19 cellular contexts compared by ENCODE assay signal in the genomic region with DNA sequence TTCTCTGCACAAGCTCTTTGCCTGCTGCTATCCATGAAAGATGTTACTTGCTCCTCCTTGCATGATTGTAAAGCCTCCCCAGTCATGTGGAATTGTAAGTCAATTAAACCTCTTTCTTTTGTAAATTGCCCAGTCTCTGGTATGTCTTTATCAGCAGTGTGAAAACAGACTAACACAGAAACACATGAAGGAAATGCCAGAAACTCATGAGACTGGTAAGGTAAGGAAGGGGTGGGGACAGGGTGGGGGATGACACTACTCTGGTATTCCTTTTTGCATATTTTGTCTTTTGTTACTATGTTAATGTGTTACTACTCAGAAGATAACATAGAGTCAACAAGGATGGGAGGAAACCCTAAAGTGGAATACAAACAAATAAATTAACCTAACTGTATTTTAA.
DNase-seq lines count a peak whose midpoint lies in the region; ATAC-seq, FAIRE-seq and TF ChIP-seq lines count a peak whose summit lies in the region.
"Had no signal": no experiment of that assay in that cellular context is flagged by ENCODE, and none has a peak within 500 bp of the region (broad histone marks: within the 10 kb centered on the region; RNA-seq: fewer than 3 reads in every experiment).

No MANE protein-coding gene starts in this region.

- no peak for TF ChIP-seq CTCF in H9 (conservative IDR thresholded peaks at IDR 0.05)
- no peak for TF ChIP-seq CTCF in WTC11 (IDR thresholded peaks at IDR 0.05)

- H2BK12ac ChIP-seq in H9 (ENCODE audit: insufficient read length, low read depth, low read length) = no peak overlapping the region

- H2AFZ ChIP-seq in H9 (ENCODE audit: low read length) = no peak overlapping the region

- H3K36me3 ChIP-seq in iPS DF 6.9 (ENCODE audit: control insufficient read depth, insufficient read depth, low read length) = no peaks in the 10 kb centered on the region

- H3T11ph ChIP-seq in H9 (ENCODE audit: low read length) = no peak overlapping the region

- H3K56ac ChIP-seq in H9 (ENCODE audit: insufficient read length, low read depth, low read length) = no peak overlapping the region

- no peak overlapping the region for H3K4me3 Mint-ChIP-seq in H9
- no peak overlapping the region for H3K4me3 Mint-ChIP-seq in WTC11
- H3K4me3 Mint-ChIP-seq: B cell; CD8-positive, alpha-beta T cell had no signal

- no peak overlapping the region for H2BK20ac ChIP-seq in H9 (ENCODE audit: low read depth, low read length, poor library complexity, severe bottlenecking)

- H3K4ac ChIP-seq in H9 (ENCODE audit: low read depth, low read length) = no peak overlapping the region

- no peak overlapping the region for H3K4me2 ChIP-seq in H9 (ENCODE audit: insufficient read depth, insufficient read length, low read length)
- H3K4me2 ChIP-seq: BLaER1 treated with 17β-estradiol and CSF1 and Interleukin-3, amounts not matched to agents 10 nM and 100 nM had no signal

- H4K5ac ChIP-seq in H9 (ENCODE audit: insufficient read length, low read depth, low read length) = no peak overlapping the region

- TF ChIP-seq POLR2A in GM12892 (IDR thresholded peaks at IDR 0.05; ENCODE audit: low read depth, low read length) = no peak

- CTCF ChIA-PET in WTC11 (lab: Charles Lee) = interaction anchor here (0.6 kb wide), 1 partner anchor 58 kb away, joined by 3 read pairs; no protein-coding TSS in a partner anchor

- H4K20me1 ChIP-seq in H9 (ENCODE audit: control insufficient read depth, insufficient read depth, insufficient read length) = no peaks in the 10 kb centered on the region
- H4K20me1 ChIP-seq: BLaER1 treated with 17β-estradiol and CSF1 and Interleukin-3, amounts not matched to agents 10 nM and 100 nM had no signal

- H3K4me1 Mint-ChIP-seq in H9 = peaks cover 14 to 15% of the 10 kb centered on the region in 2 experiments
- H3K4me1 Mint-ChIP-seq in WTC11 = peaks cover 9% of the 10 kb centered on the region
- H3K4me1 Mint-ChIP-seq: B cell had no signal

- no peak overlapping the region for H2AK5ac ChIP-seq in H9 (ENCODE audit: insufficient read length, low read length)

- no peak overlapping the region for H3K27ac ChIP-seq in H9 (ENCODE audit: insufficient read length, low read depth, low read length)
- no peak overlapping the region for H3K27ac ChIP-seq in iPS DF 6.9 (ENCODE audit: low read length)
- H3K27ac ChIP-seq: BLaER1 treated with 17β-estradiol and CSF1 and Interleukin-3, amounts not matched to agents 10 nM and 100 nM had no signal

- no peak overlapping the region for H2BK5ac ChIP-seq in H9 (ENCODE audit: insufficient read length, low read length)

- peak overlapping the region in 2 of 3 experiments; percentile 15 to 38; a peak in 2 of 7 replicates for H3K27ac Mint-ChIP-seq in H9
- peak overlapping the region; percentile 84 for H3K27ac Mint-ChIP-seq in WTC11
- H3K27ac Mint-ChIP-seq: B cell; CD8-positive, alpha-beta T cell had no signal

- H3K4me3 ChIP-seq in iPS DF 6.9 (ENCODE audit: low read length) = no peak overlapping the region
- H3K4me3 ChIP-seq: BLaER1 treated with 17β-estradiol and CSF1 and Interleukin-3, amounts not matched to agents 10 nM and 100 nM; GM12878; K562 had no signal

- H2BK120ac ChIP-seq in H9 (ENCODE audit: low read depth, low read length, poor library complexity, severe bottlenecking) = no peak overlapping the region

- H3K23me2 ChIP-seq in H9 (ENCODE audit: insufficient read length, low read depth, low read length, poor library complexity, severe bottlenecking) = no peaks in the 10 kb centered on the region

- no peak overlapping the region for H3K18ac ChIP-seq in H9 (ENCODE audit: insufficient read length, low read depth, low read length)

- H3K4me1 ChIP-seq in H9 (ENCODE audit: insufficient read depth, low read length) = no peaks in the 10 kb centered on the region
- H3K4me1 ChIP-seq in iPS DF 6.9 (ENCODE audit: control insufficient read depth, insufficient read depth, low read length) = no peaks in the 10 kb centered on the region
- H3K4me1 ChIP-seq: BLaER1 treated with 17β-estradiol and CSF1 and Interleukin-3, amounts not matched to agents 10 nM and 100 nM had no signal

- no peak overlapping the region for H3K14ac ChIP-seq in H9 (ENCODE audit: insufficient read depth, low read length)

- peaks cover 26 to 35% of the 10 kb centered on the region in 2 experiments for H3K9me3 Mint-ChIP-seq in H9
- H3K9me3 Mint-ChIP-seq in WTC11 = peaks cover 36% of the 10 kb centered on the region

- no peaks in the 10 kb centered on the region for H3K79me2 ChIP-seq in H9 (ENCODE audit: insufficient read depth, low read length)

- ATAC-seq in WTC11 (peak; percentile 66), HG02981 (IDR thresholded peaks at IDR 0.05; ENCODE audit: unreplicated experiment) (no peak)
- ATAC-seq: CD8-positive, alpha-beta T cell; GM12878; K562 had no signal

- H2BK15ac ChIP-seq in H9 (ENCODE audit: low read depth, low read length) = no peak overlapping the region

- DNase-seq in H9 (no peak), WTC11 (ENCODE audit: low spot score) (no peak), iPS DF 6.9 (ENCODE audit: low read depth, low spot score) (peak; percentile 1), GM12892 (ENCODE audit: insufficient read length) (no peak), activated gamma-delta T cell treated with Interleukin-2 at 50 U/mL for 16 hours (no peak), SIG-M5 (lab: John Stamatoyannopoulos, UW) (no peak)
- DNase-seq: CD8-positive, alpha-beta T cell; DMS 273 treated with DMSO at 0.1 percent for 48 hours; DMS53; DND-41; EL; GOT3; H7; IMR-90 had no signal

- H3K23ac ChIP-seq in H9 (ENCODE audit: insufficient read length, low read depth, low read length) = no peak overlapping the region

- H3K79me1 ChIP-seq in H9 (ENCODE audit: insufficient read depth, low read depth, low read length, poor library complexity, severe bottlenecking) = no peaks in the 10 kb centered on the region

- no peak for FAIRE-seq in GM12892 (lab: Jason Lieb, UNC)
- FAIRE-seq: GM12878, K562 had no signal

- H3K27me3 Mint-ChIP-seq in H9 (ENCODE audit: low read depth) (no peaks in the 10 kb centered on the region), WTC11 (ENCODE audit: low read depth) (peaks cover 8% of the 10 kb centered on the region)
- H3K27me3 Mint-ChIP-seq: B cell had no signal

- POLR2A ChIA-PET in WTC11 (lab: Charles Lee) = no interaction called here

- H3K36me3 Mint-ChIP-seq in H9 (ENCODE audit: insufficient read depth in 1 of 3, low read depth in 3 of 3) = peaks cover 24 to 41% (median 36%) of the 10 kb centered on the region in 3 experiments
- peaks cover 53% of the 10 kb centered on the region for H3K36me3 Mint-ChIP-seq in WTC11

- no peaks in the 10 kb centered on the region for H3K27me3 ChIP-seq in H9 (ENCODE audit: insufficient read depth, low read length)
- no peaks in the 10 kb centered on the region for H3K27me3 ChIP-seq in iPS DF 6.9 (ENCODE audit: control insufficient read depth, insufficient read depth, low read length)
- H3K27me3 ChIP-seq: BLaER1 treated with 17β-estradiol and CSF1 and Interleukin-3, amounts not matched to agents 10 nM and 100 nM had no signal

- no peak overlapping the region for H4K8ac ChIP-seq in H9 (replicated peaks; ENCODE audit: insufficient read length, low read depth, low read length)

- H3K9me3 ChIP-seq in H9 (ENCODE audit: control insufficient read depth, low read depth, low read length) = peaks cover 10% of the 10 kb centered on the region
- H3K9me3 ChIP-seq in iPS DF 6.9 (ENCODE audit: control insufficient read depth, insufficient read depth, low read length) = no peaks in the 10 kb centered on the region

- H3K9ac ChIP-seq in H9 (ENCODE audit: extremely low read depth, insufficient read length, low read length) = no peak overlapping the region
- H3K9ac ChIP-seq: BLaER1 treated with 17β-estradiol and CSF1 and Interleukin-3, amounts not matched to agents 10 nM and 100 nM had no signal

- H4K91ac ChIP-seq in H9 (ENCODE audit: insufficient read length, low read depth, low read length) = no peak overlapping the region

TF ChIP-seq in WTC11, 78 proteins besides CTCF, POLR2A, EP300 and RAD21:
- no peak for TF ChIP-seq ZNF219 (CRISPR knock-in tag; IDR thresholded peaks at IDR 0.05; ENCODE audit: borderline replicate concordance)
- no peak for TF ChIP-seq ERG (CRISPR knock-in tag; IDR thresholded peaks at IDR 0.05)
- TF ChIP-seq IRF2 (CRISPR knock-in tag; IDR thresholded peaks at IDR 0.05; ENCODE audit: borderline replicate concordance, low read depth) = no peak
- TF ChIP-seq ELF4 (CRISPR knock-in tag; IDR thresholded peaks at IDR 0.05; ENCODE audit: low read depth) = no peak
- TF ChIP-seq NR2C2 (CRISPR knock-in tag; IDR thresholded peaks at IDR 0.05) = no peak
